ENCODE assay signal across 25 cellular contexts in the genomic region with DNA sequence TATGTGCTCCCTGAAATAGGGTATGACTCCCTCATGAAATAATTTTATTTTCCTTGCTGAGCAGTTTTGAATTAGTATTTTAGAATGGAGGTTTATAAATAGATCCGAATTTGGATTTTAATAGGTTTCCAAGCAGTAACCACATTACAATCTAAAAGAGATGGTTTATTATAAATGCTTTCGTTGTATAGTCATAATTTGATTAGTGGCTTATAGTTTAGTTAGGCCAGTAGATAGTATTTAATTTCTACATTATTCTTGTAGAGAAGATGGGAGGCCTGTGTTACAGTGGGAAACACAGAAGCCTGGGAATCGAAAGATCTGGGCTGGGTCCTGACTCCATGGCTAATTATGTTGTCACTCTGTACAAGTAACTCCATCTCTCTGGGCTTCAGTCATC. TPM values are rescaled to one million over a fixed set of nuclear protein-coding genes. Genes with fewer than 3 reads are reported as not detected.
DNase-seq lines count a peak whose midpoint lies in the region; ATAC-seq and TF ChIP-seq lines count a peak whose summit lies in the region.
"Had no signal": no experiment of that assay in that cellular context is flagged by ENCODE, and none has a peak within 500 bp of the region (broad histone marks: within the 10 kb centered on the region; RNA-seq: fewer than 3 reads in every experiment).

No MANE protein-coding gene starts in this region.

- no peaks in the 10 kb centered on the region for H3K9me3 ChIP-seq in CD4-positive, alpha-beta T cell (ENCODE audit: control insufficient read depth, low read length)
- no peaks in the 10 kb centered on the region for H3K9me3 ChIP-seq in neural cell (ENCODE audit: low read length)
- H3K9me3 ChIP-seq: BE2C, gastroesophageal sphincter, SJSA1, transverse colon had no signal

- H3K79me2 ChIP-seq in neural cell (replicated peaks; ENCODE audit: insufficient read depth, low read length): peaks cover 78% of the 10 kb centered on the region

- no peak for TF ChIP-seq EP300 in neural cell (conservative IDR thresholded peaks at IDR 0.05; ENCODE audit: poor library complexity, severe bottlenecking)

- intact Hi-C loops in activated CD4-positive, alpha-beta T cell treated with anti-CD3 and anti-CD28 coated beads for 36 hours (cut with DNase I, micrococcal nuclease): loop anchor here in 1 of 2 experiments (10.0 kb wide), 1 partner anchor 715 kb away; no protein-coding TSS in a partner anchor
- intact Hi-C loops in CD4-positive, alpha-beta T cell (cut with DNase I, micrococcal nuclease): loop anchor here (5.0 to 10.0 kb wide), 4 partner anchors 43 to 745 kb away; partner anchors contain the start of genes SP100 (in 2 of the 2), NCL (in 1 of the 2) and PSMD1 (in 1 of the 2)
- intact Hi-C loops in sciatic nerve (cut with DNase I): no loop called here

- H3K27me3 Mint-ChIP-seq in activated CD4-positive, alpha-beta T cell treated with anti-CD3 and anti-CD28 coated beads for 36 hours: no peaks in the 10 kb centered on the region
- H3K27me3 Mint-ChIP-seq in CD4-positive, alpha-beta T cell: no peaks in the 10 kb centered on the region
- no peaks in the 10 kb centered on the region for H3K27me3 Mint-ChIP-seq in activated CD8-positive, alpha-beta T cell treated with anti-CD3 and anti-CD28 coated beads, Interleukin-2, amount 10 ng/mL, durations not matched to agents 7 days and 5 days (ENCODE audit: low read depth)

- H3K4me1 Mint-ChIP-seq in activated CD4-positive, alpha-beta T cell treated with anti-CD3 and anti-CD28 coated beads for 36 hours: peaks cover 87% of the 10 kb centered on the region
- H3K4me1 Mint-ChIP-seq in CD4-positive, alpha-beta T cell (ENCODE audit: low read depth): peaks cover 90% of the 10 kb centered on the region
- peaks cover 87% of the 10 kb centered on the region for H3K4me1 Mint-ChIP-seq in activated CD8-positive, alpha-beta T cell treated with anti-CD3 and anti-CD28 coated beads, Interleukin-2, amount 10 ng/mL, durations not matched to agents 7 days and 5 days (ENCODE audit: low read depth)
- H3K4me1 Mint-ChIP-seq in stimulated activated effector memory CD8-positive, alpha-beta T cell treated with anti-CD3 and anti-CD28 coated beads, Interleukin-12 subunit alpha, Interleukin-12 subunit beta, amount 100 ng/mL, for 72 hours: peaks cover 70% of the 10 kb centered on the region

- no peak overlapping the region for H2AFZ ChIP-seq in neural cell (ENCODE audit: low read depth, low read length)

- DNase-seq in activated CD4-positive, alpha-beta T cell treated with anti-CD3 and anti-CD28 coated beads for 36 hours: no peak
- no peak for DNase-seq in activated CD4-positive, alpha-beta T cell treated with anti-CD3 and anti-CD28 coated beads for 48 hours
- DNase-seq in CD4-positive, alpha-beta T cell: no peak
- DNase-seq in activated CD8-positive, alpha-beta T cell treated with anti-CD3 and anti-CD28 coated beads, Interleukin-2, amount 10 ng/mL, durations not matched to agents 7 days and 5 days: no peak
- no peak for DNase-seq in stimulated activated effector memory CD8-positive, alpha-beta T cell treated with anti-CD3 and anti-CD28 coated beads, Interleukin-12 subunit alpha, Interleukin-12 subunit beta, amount 100 ng/mL, for 72 hours (ENCODE audit: low spot score in 2 of 2)
- DNase-seq in sciatic nerve (ENCODE audit: low spot score) (no peak), NCI-H2171 (lab: John Stamatoyannopoulos, UW) (no peak)
- DNase-seq: activated gamma-delta T cell treated with Interleukin-2 at 50 U/mL for 16 hours; anterior cingulate cortex; BE2C; effector CD4-positive, alpha-beta T cell; erythroblast; Karpas-422; NCI-H1048; NCI-H2029; NCI-H446; stimulated activated CD4-positive, alpha-beta T cell treated with anti-CD3 and anti-CD28 coated beads, Interleukin-2, amount 100 ng/mL, for 24 hours; stimulated activated naive CD8-positive, alpha-beta T cell treated with anti-CD3 and anti-CD28 coated beads, Interleukin-15, Interleukin-2, amounts not matched to agents 100 U/mL and 50 U/mL, for 24 hours; transverse colon had no signal

- no peak for TF ChIP-seq CTCF in CD4-positive, alpha-beta T cell (IDR thresholded peaks at IDR 0.05)
- no peak for TF ChIP-seq CTCF in neural cell (IDR thresholded peaks at IDR 0.05; ENCODE audit: poor library complexity, severe bottlenecking)

- no peaks in the 10 kb centered on the region for H3K27me3 ChIP-seq in CD4-positive, alpha-beta T cell (ENCODE audit: control insufficient read depth, insufficient read depth, low read length)
- H3K27me3 ChIP-seq in neural cell (ENCODE audit: insufficient read depth, low read depth, low read length): no peaks in the 10 kb centered on the region
- H3K27me3 ChIP-seq: BE2C, gastroesophageal sphincter, SJSA1, transverse colon had no signal

- H3F3A ChIP-seq in neural cell (ENCODE audit: insufficient read depth, low read length, poor library complexity, severe bottlenecking): no peaks in the 10 kb centered on the region

- TF ChIP-seq RAD21 in neural cell (conservative IDR thresholded peaks at IDR 0.05): no peak

- H3K4me3 ChIP-seq in neural cell (ENCODE audit: low read length): peak overlapping the region; percentile 6
- H3K4me3 ChIP-seq: gastroesophageal sphincter, lung, SJSA1, transverse colon had no signal

- peak overlapping the region; percentile 86 for H3K27ac Mint-ChIP-seq in activated CD4-positive, alpha-beta T cell treated with anti-CD3 and anti-CD28 coated beads for 36 hours
- H3K27ac Mint-ChIP-seq in CD4-positive, alpha-beta T cell: peak overlapping the region; percentile 46
- peak overlapping the region; percentile 14 for H3K27ac Mint-ChIP-seq in activated CD8-positive, alpha-beta T cell treated with anti-CD3 and anti-CD28 coated beads, Interleukin-2, amount 10 ng/mL, durations not matched to agents 7 days and 5 days
- H3K27ac Mint-ChIP-seq in stimulated activated effector memory CD8-positive, alpha-beta T cell treated with anti-CD3 and anti-CD28 coated beads, Interleukin-12 subunit alpha, Interleukin-12 subunit beta, amount 100 ng/mL, for 72 hours: no peak overlapping the region

- ATAC-seq in activated CD4-positive, alpha-beta T cell treated with anti-CD3 and anti-CD28 coated beads for 36 hours: no peak
- ATAC-seq in CD4-positive, alpha-beta T cell (ENCODE audit: poor library complexity): no peak
- ATAC-seq in activated CD8-positive, alpha-beta T cell treated with anti-CD3 and anti-CD28 coated beads, Interleukin-2, amount 10 ng/mL, durations not matched to agents 7 days and 5 days: no peak
- ATAC-seq in stimulated activated effector memory CD8-positive, alpha-beta T cell treated with anti-CD3 and anti-CD28 coated beads, Interleukin-12 subunit alpha, Interleukin-12 subunit beta, amount 100 ng/mL, for 72 hours: no peak
- ATAC-seq in sciatic nerve: no peak
- ATAC-seq: gastroesophageal sphincter; HCT116; Panc1; stimulated activated naive CD8-positive, alpha-beta T cell treated with anti-CD3 and anti-CD28 coated beads, Interleukin-15, Interleukin-2, amounts not matched to agents 100 U/mL and 50 U/mL, for 24 hours had no signal

- no peaks in the 10 kb centered on the region for H3K9me2 ChIP-seq in neural cell (ENCODE audit: insufficient read depth, low read length)

- no peak overlapping the region for H3K4me3 Mint-ChIP-seq in activated CD4-positive, alpha-beta T cell treated with anti-CD3 and anti-CD28 coated beads for 36 hours
- H3K4me3 Mint-ChIP-seq in CD4-positive, alpha-beta T cell: peak overlapping the region; percentile 35
- no peak overlapping the region for H3K4me3 Mint-ChIP-seq in activated CD8-positive, alpha-beta T cell treated with anti-CD3 and anti-CD28 coated beads, Interleukin-2, amount 10 ng/mL, durations not matched to agents 7 days and 5 days
- H3K4me3 Mint-ChIP-seq in stimulated activated effector memory CD8-positive, alpha-beta T cell treated with anti-CD3 and anti-CD28 coated beads, Interleukin-12 subunit alpha, Interleukin-12 subunit beta, amount 100 ng/mL, for 72 hours: no peak overlapping the region

- H3K9me3 Mint-ChIP-seq in activated CD4-positive, alpha-beta T cell treated with anti-CD3 and anti-CD28 coated beads for 36 hours (ENCODE audit: low read depth): no peaks in the 10 kb centered on the region
- H3K9me3 Mint-ChIP-seq in CD4-positive, alpha-beta T cell: no peaks in the 10 kb centered on the region
- H3K9me3 Mint-ChIP-seq in activated CD8-positive, alpha-beta T cell treated with anti-CD3 and anti-CD28 coated beads, Interleukin-2, amount 10 ng/mL, durations not matched to agents 7 days and 5 days (ENCODE audit: insufficient read depth): no peaks in the 10 kb centered on the region
- H3K9me3 Mint-ChIP-seq in stimulated activated effector memory CD8-positive, alpha-beta T cell treated with anti-CD3 and anti-CD28 coated beads, Interleukin-12 subunit alpha, Interleukin-12 subunit beta, amount 100 ng/mL, for 72 hours: no peaks in the 10 kb centered on the region

- no peak overlapping the region for H3K9ac ChIP-seq in neural cell (ENCODE audit: low read length)

- no peak overlapping the region for H3K27ac ChIP-seq in CD4-positive, alpha-beta T cell (ENCODE audit: low read depth, low read length)
- H3K27ac ChIP-seq in neural cell (ENCODE audit: low read length): no peak overlapping the region
- H3K27ac ChIP-seq: SJSA1 had no signal

- peaks cover 6% of the 10 kb centered on the region for H3K36me3 ChIP-seq in neural cell (ENCODE audit: insufficient read depth, low read length)

- POLR2A ChIA-PET in activated CD4-positive, alpha-beta T cell treated with anti-CD3 and anti-CD28 coated beads for 36 hours (lab: Charles Lee): no interaction called here
- POLR2A ChIA-PET in CD4-positive, alpha-beta T cell (lab: Charles Lee): no interaction called here
- POLR2A ChIA-PET in activated CD8-positive, alpha-beta T cell treated with anti-CD3 and anti-CD28 coated beads, Interleukin-2, amount 10 ng/mL, durations not matched to agents 7 days and 5 days (lab: Charles Lee): no interaction called here

- CTCF ChIA-PET in activated CD4-positive, alpha-beta T cell treated with anti-CD3 and anti-CD28 coated beads for 36 hours (lab: Charles Lee): no interaction called here
- CTCF ChIA-PET in CD4-positive, alpha-beta T cell (lab: Charles Lee): no interaction called here
- CTCF ChIA-PET in activated CD8-positive, alpha-beta T cell treated with anti-CD3 and anti-CD28 coated beads, Interleukin-2, amount 10 ng/mL, durations not matched to agents 7 days and 5 days (lab: Charles Lee): no interaction called here

- no peak overlapping the region for H3K4me2 ChIP-seq in neural cell (ENCODE audit: low read length)

- no peaks in the 10 kb centered on the region for H4K20me1 ChIP-seq in neural cell (ENCODE audit: insufficient read depth)

- H3K36me3 Mint-ChIP-seq in activated CD4-positive, alpha-beta T cell treated with anti-CD3 and anti-CD28 coated beads for 36 hours (ENCODE audit: low read depth): peaks cover 53% of the 10 kb centered on the region
- peaks cover 43% of the 10 kb centered on the region for H3K36me3 Mint-ChIP-seq in CD4-positive, alpha-beta T cell (ENCODE audit: low read depth)
- peaks cover 68% of the 10 kb centered on the region for H3K36me3 Mint-ChIP-seq in activated CD8-positive, alpha-beta T cell treated with anti-CD3 and anti-CD28 coated beads, Interleukin-2, amount 10 ng/mL, durations not matched to agents 7 days and 5 days (ENCODE audit: low read depth)
- peaks cover 74% of the 10 kb centered on the region for H3K36me3 Mint-ChIP-seq in stimulated activated effector memory CD8-positive, alpha-beta T cell treated with anti-CD3 and anti-CD28 coated beads, Interleukin-12 subunit alpha, Interleukin-12 subunit beta, amount 100 ng/mL, for 72 hours

RNA-seq across cellular contexts. Expression of gene CAB39, which starts 6.7 kb away (rescaled TPM):
- total RNA-seq in activated CD4-positive, alpha-beta T cell treated with anti-CD3 and anti-CD28 coated beads for 36 hours: 100 to 1,000 TPM; 122 to 148 TPM
- total RNA-seq in CD4-positive, alpha-beta T cell: 10 to 100 TPM; 44.8 to 45.3 TPM
- 100 to 1,000 TPM; 175 to 178 TPM for total RNA-seq in activated CD8-positive, alpha-beta T cell treated with anti-CD3 and anti-CD28 coated beads, Interleukin-2, amount 10 ng/mL, durations not matched to agents 7 days and 5 days
- polyA plus RNA-seq in neural cell: 107 and 118 TPM in 2 replicates
- polyA minus RNA-seq in neural cell: 164 and 172 TPM in 2 replicates
- 59.5 TPM for total RNA-seq in sciatic nerve
